1 cellular context compared by ENCODE assay signal in the genomic region with DNA sequence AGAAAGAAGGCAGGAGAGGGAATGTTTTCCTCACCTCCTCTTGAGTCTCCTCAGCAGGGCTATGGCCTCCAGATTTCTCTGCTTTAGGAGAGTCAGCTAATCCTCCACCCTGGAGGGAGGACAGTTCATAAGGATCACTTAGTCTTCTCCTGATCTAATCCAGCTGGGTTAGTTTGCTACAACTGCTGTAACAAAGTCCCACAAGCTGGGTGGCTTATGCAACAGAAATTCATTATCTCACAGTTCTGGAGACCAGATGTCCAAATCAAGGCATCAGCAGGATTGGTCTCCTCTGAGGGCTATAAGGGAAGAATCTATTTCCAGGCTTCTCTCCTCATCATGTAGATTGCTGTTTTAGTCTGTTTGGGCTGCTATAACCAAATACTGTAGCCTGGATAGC.
TF ChIP-seq lines count a peak whose summit lies in the region.

No MANE protein-coding gene starts in this region.

TF ChIP-seq in IMR-90, 13 proteins besides CTCF, POLR2A, EP300 and RAD21:
- TF ChIP-seq, protein P1, sequence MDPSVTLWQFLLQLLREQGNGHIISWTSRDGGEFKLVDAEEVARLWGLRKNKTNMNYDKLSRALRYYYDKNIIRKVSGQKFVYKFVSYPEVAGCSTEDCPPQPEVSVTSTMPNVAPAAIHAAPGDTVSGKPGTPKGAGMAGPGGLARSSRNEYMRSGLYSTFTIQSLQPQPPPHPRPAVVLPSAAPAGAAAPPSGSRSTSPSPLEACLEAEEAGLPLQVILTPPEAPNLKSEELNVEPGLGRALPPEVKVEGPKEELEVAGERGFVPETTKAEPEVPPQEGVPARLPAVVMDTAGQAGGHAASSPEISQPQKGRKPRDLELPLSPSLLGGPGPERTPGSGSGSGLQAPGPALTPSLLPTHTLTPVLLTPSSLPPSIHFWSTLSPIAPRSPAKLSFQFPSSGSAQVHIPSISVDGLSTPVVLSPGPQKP (IDR thresholded peaks at IDR 0.05; ENCODE audit: borderline replicate concordance, low read depth, low read length) = no peak
- peak; percentile 24; the same call in 1 of the 2 replicates for TF ChIP-seq CEBPB (IDR thresholded peaks at IDR 0.05; ENCODE audit: low read depth, low read length)
